ENCODE assay signal across 8 cellular contexts in genomic region chr21:43938751-43939442, GRCh38.
DNase-seq lines count a peak whose midpoint lies in the region; ATAC-seq and TF ChIP-seq lines count a peak whose summit lies in the region.

No MANE protein-coding gene starts in this region.

- no peak overlapping the region for H3K23ac ChIP-seq in H9 (ENCODE audit: insufficient read length, low read depth, low read length)

- no peak overlapping the region for H3K4ac ChIP-seq in H9 (ENCODE audit: low read depth, low read length)

- no peaks in the 10 kb centered on the region for H3K79me1 ChIP-seq in H9 (ENCODE audit: insufficient read depth, low read depth, low read length, poor library complexity, severe bottlenecking)

- no peak overlapping the region for H3K56ac ChIP-seq in H9 (ENCODE audit: insufficient read length, low read depth, low read length)

- H2BK12ac ChIP-seq in H9 (ENCODE audit: insufficient read length, low read depth, low read length): no peak overlapping the region

- no peak overlapping the region for H4K8ac ChIP-seq in H9 (replicated peaks; ENCODE audit: insufficient read length, low read depth, low read length)

- peak overlapping the region in 1 of 2 experiments; percentile 29; a peak in 1 of 5 replicates for H3K4me3 Mint-ChIP-seq in H9
- H3K4me3 Mint-ChIP-seq in activated B cell treated with CpG ODN at 0.5 μM for 24 hours: peak overlapping the region; percentile 92

- H3K36me3 Mint-ChIP-seq in H9 (ENCODE audit: insufficient read depth in 1 of 3, low read depth in 3 of 3): no peaks in the 10 kb centered on the region; a peak in 1 of 7 replicates
- peaks cover 2% of the 10 kb centered on the region for H3K36me3 Mint-ChIP-seq in activated B cell treated with CpG ODN at 0.5 μM for 24 hours (ENCODE audit: low read depth)

- H3K27ac Mint-ChIP-seq in H9: peak overlapping the region in 1 of 3 experiments; percentile 46; a peak in 1 of 7 replicates
- peak overlapping the region; percentile 74 for H3K27ac Mint-ChIP-seq in activated B cell treated with CpG ODN at 0.5 μM for 24 hours

- H3K4me2 ChIP-seq in H9 (ENCODE audit: insufficient read depth, insufficient read length, low read length): peak overlapping the region; percentile 53

- H3K9ac ChIP-seq in H9 (ENCODE audit: extremely low read depth, insufficient read length, low read length): no peak overlapping the region

- no peak overlapping the region for H2BK20ac ChIP-seq in H9 (ENCODE audit: low read depth, low read length, poor library complexity, severe bottlenecking)

- H3K27ac ChIP-seq in H9 (ENCODE audit: insufficient read length, low read depth, low read length): no peak overlapping the region

- H3K14ac ChIP-seq in H9 (ENCODE audit: insufficient read depth, low read length): peak overlapping the region; percentile 87

- intact Hi-C loops in activated B cell treated with CpG ODN at 0.5 μM for 24 hours (cut with micrococcal nuclease): loop anchor here (1.0 to 2.0 kb wide), 7 partner anchors 22 to 150 kb away; partner anchors contain the start of genes RRP1 and TRAPPC10
- intact Hi-C loops in left colon (cut with DNase I, micrococcal nuclease): no loop called here

- CTCF ChIA-PET in activated B cell treated with CpG ODN at 0.5 μM for 24 hours (lab: Charles Lee): interaction anchor here (0.9 to 2.1 kb wide), 7 partner anchors 10 to 150 kb away, joined by 3 to 9 read pairs (median 4); partner anchors contain the start of gene RRP1

- H3K79me2 ChIP-seq in H9 (ENCODE audit: insufficient read depth, low read length): no peaks in the 10 kb centered on the region

- no peaks in the 10 kb centered on the region for H4K20me1 ChIP-seq in H9 (ENCODE audit: control insufficient read depth, insufficient read depth, insufficient read length)

- no peak overlapping the region for H2AFZ ChIP-seq in H9 (ENCODE audit: low read length)

- H3K9me3 Mint-ChIP-seq in H9 (no peaks in the 10 kb centered on the region), activated B cell treated with CpG ODN at 0.5 μM for 24 hours (no peaks in the 10 kb centered on the region)

- H2BK5ac ChIP-seq in H9 (ENCODE audit: insufficient read length, low read length): no peak overlapping the region

- peak; percentile 100 for TF ChIP-seq CTCF in GM12872 (IDR thresholded peaks at IDR 0.05; ENCODE audit: insufficient read depth, low read depth, low read length)
- TF ChIP-seq CTCF in H9 (conservative IDR thresholded peaks at IDR 0.05): peak; percentile 100
- TF ChIP-seq CTCF in activated B cell treated with CpG ODN at 0.5 μM for 24 hours (IDR thresholded peaks at IDR 0.05): peak; percentile 47

- H3K9me3 ChIP-seq in H9 (ENCODE audit: control insufficient read depth, low read depth, low read length): no peaks in the 10 kb centered on the region

- H3K27me3 Mint-ChIP-seq in H9 (ENCODE audit: low read depth): no peaks in the 10 kb centered on the region
- H3K27me3 Mint-ChIP-seq in activated B cell treated with CpG ODN at 0.5 μM for 24 hours: no peaks in the 10 kb centered on the region

- H3K4me1 Mint-ChIP-seq in H9: peaks cover 7 to 15% of the 10 kb centered on the region in 2 experiments
- H3K4me1 Mint-ChIP-seq in activated B cell treated with CpG ODN at 0.5 μM for 24 hours: peaks cover 22% of the 10 kb centered on the region

- no peak overlapping the region for H3T11ph ChIP-seq in H9 (ENCODE audit: low read length)

- no peaks in the 10 kb centered on the region for H3K4me1 ChIP-seq in H9 (ENCODE audit: insufficient read depth, low read length)

- H2BK15ac ChIP-seq in H9 (ENCODE audit: low read depth, low read length): peak overlapping the region; percentile 85; the same call in 1 of the 2 replicates

- peak overlapping the region; percentile 86 for H3K18ac ChIP-seq in H9 (ENCODE audit: insufficient read length, low read depth, low read length)

- H2AK5ac ChIP-seq in H9 (ENCODE audit: insufficient read length, low read length): no peak overlapping the region

- peak; percentile 87 for DNase-seq in H9
- peak; percentile 19 for DNase-seq in M059J (ENCODE audit: low read depth)
- peak; percentile 82 for DNase-seq in activated B cell treated with CpG ODN at 0.5 μM for 24 hours
- DNase-seq in central memory CD4-positive, alpha-beta T cell: peak; percentile 83
- DNase-seq in left colon: peak; percentile 75 to 90
- peak; percentile 92 for DNase-seq in stimulated activated CD4-positive, alpha-beta T cell treated with anti-CD3 and anti-CD28 coated beads, Interleukin-2, amount 100 ng/mL, for 24 hours
- DNase-seq in SW 1271 (lab: John Stamatoyannopoulos, UW): no peak

- WGBS in H9 (ENCODE audit: extremely low coverage, insufficient read length, low lambda C conversion rate): no CpG with 5 or more reads among the region's 30 CpGs

- no peaks in the 10 kb centered on the region for H3K27me3 ChIP-seq in H9 (ENCODE audit: insufficient read depth, low read length)

- H4K91ac ChIP-seq in H9 (ENCODE audit: insufficient read length, low read depth, low read length): no peak overlapping the region

- peak; percentile 97 for ATAC-seq in activated B cell treated with CpG ODN at 0.5 μM for 24 hours (ENCODE audit: low read depth)
- ATAC-seq in left colon: peak; percentile 90

- H4K5ac ChIP-seq in H9 (ENCODE audit: insufficient read length, low read depth, low read length): no peak overlapping the region

- H3K23me2 ChIP-seq in H9 (ENCODE audit: insufficient read length, low read depth, low read length, poor library complexity, severe bottlenecking): no peaks in the 10 kb centered on the region

- H2BK120ac ChIP-seq in H9 (ENCODE audit: low read depth, low read length, poor library complexity, severe bottlenecking): no peak overlapping the region

- POLR2A ChIA-PET in activated B cell treated with CpG ODN at 0.5 μM for 24 hours (lab: Charles Lee): interaction anchor here (0.7 kb wide), 2 partner anchors 55 to 175 kb away, joined by 6 to 8 read pairs; no protein-coding TSS in a partner anchor

Comparison
In these comparisons a context has a peak if more than half of its experiments do, and no peak if none do; other contexts are left out.
1. CTCF ChIP-seq: peak in every context shown above with its lines; median percentile 100 in GM12872; 100 in H9; 47 in activated B cell treated with CpG ODN at 0.5 μM for 24 hours.
2. DNase-seq: peak in H9 (single experiment), M059J (single experiment), activated B cell treated with CpG ODN at 0.5 μM for 24 hours (single experiment), central memory CD4-positive, alpha-beta T cell (single experiment), left colon (2 of 2) and stimulated activated CD4-positive, alpha-beta T cell treated with anti-CD3 and anti-CD28 coated beads, Interleukin-2, amount 100 ng/mL, for 24 hours (2 of 2); none in SW 1271 (0 of 2).